In the genomic region with DNA sequence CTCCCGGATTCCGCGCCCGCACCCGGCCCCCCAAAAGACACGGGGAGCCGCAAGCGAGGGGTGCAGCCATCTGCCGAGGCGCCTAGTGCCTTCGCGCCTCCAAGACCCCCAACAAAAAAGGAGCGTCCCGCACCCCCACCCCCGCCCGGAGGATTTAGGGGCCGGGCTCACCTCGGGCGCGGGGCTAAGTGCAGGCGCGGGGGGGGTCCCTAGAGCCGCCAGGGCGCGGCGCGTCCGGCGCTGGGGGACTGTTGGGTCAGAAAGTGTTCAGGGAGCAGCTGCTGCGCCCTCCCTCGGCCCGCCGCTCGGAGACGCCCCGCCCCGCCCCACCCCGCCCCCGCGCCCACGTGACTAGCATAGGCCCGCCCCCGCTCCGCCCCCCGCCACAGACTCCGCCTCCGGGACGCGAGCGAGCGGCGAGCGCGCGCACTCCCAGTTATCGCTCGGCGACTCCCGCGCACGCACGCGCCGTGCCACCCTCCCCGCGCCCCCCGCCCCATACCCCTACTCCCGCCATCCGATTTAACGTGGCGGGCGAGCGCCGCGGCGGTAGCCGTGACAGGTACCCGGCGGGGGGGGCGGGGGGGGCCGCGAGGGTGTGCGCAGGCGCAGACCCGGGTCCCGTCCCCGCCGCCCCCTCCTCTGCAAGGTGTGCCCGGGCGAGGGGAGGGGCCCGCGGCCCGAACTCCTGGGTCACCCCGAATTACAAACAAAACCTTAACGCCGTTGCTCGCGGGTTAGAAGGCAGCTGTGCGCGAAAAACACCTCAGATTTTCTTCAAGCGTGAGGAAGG, we compare ENCODE assay signal across 8 cellular contexts. TPM values are rescaled to one million over a fixed set of nuclear protein-coding genes. Genes with fewer than 3 reads are reported as not detected.
DNase-seq lines count a peak whose midpoint lies in the region; ATAC-seq and TF ChIP-seq lines count a peak whose summit lies in the region.

No MANE protein-coding gene starts in this region.

- TF ChIP-seq CTCF in GM13976 (IDR thresholded peaks at IDR 0.05; ENCODE audit: borderline replicate concordance, control extremely low read depth, extremely low read depth, insufficient read depth, missing control alignments) = no peak
- TF ChIP-seq CTCF in lower leg skin (IDR thresholded peaks at IDR 0.05) = no peak

- in situ Hi-C loops in GM13976 (cut with MboI; ENCODE audit: low sequenced_read_pairs, unreplicated experiment) = no loop called here

- 0 to 1% methylated on average over 19 to 57 of the region's 101 CpGs for WGBS in lower leg skin, 2 donors

- DNase-seq in GM13976 (ENCODE audit: low spot score) (peak; percentile 88), NCI-H510A (lab: John Stamatoyannopoulos, UW) (peak; percentile 60), dermis microvascular lymphatic vessel endothelial cell (ENCODE audit: low read depth in 2 of 2) (peak; percentile 31 to 84), lower leg skin (ENCODE audit: low spot score in 2 of 2) (peak; percentile 70 to 96)
- peak; percentile 84 for DNase-seq in activated CD4-positive, alpha-beta T cell treated with anti-CD3 and anti-CD28 coated beads, Interleukin-2, amount 50 U/mL, for 1 hour
- DNase-seq in stimulated activated CD4-positive, alpha-beta T cell treated with anti-CD3 and anti-CD28 coated beads, Interleukin-4, amount 100 ng/mL, for 24 hours = peak; percentile 81

- peak overlapping the region; percentile 60 for H3K4me3 ChIP-seq in lower leg skin (ENCODE audit: low read depth, poor library complexity, severe bottlenecking)

- no peak for TF ChIP-seq POLR2A in lower leg skin (IDR thresholded peaks at IDR 0.05)

- intact Hi-C loops in lower leg skin (cut with DNase I; ENCODE audit: low total_unique reads) = no loop called here

- ATAC-seq in HG02885 (IDR thresholded peaks at IDR 0.05; ENCODE audit: poor library complexity, unreplicated experiment) = peak; percentile 56
- ATAC-seq in HG03378 (IDR thresholded peaks at IDR 0.05; ENCODE audit: unreplicated experiment) = no peak

RNA-seq across cellular contexts. Expression of gene KCNJ4, which starts 56.2 kb away (rescaled TPM):
- total RNA-seq in dermis microvascular lymphatic vessel endothelial cell (not detected in 2 replicates), lower leg skin (1 to 10 TPM in 1 of 4 donors, under 1 TPM in 2, not detected in 1; 0.29 to 1.4 (median 0.46) TPM)
